11 cellular contexts compared by ENCODE assay signal in the genomic region with DNA sequence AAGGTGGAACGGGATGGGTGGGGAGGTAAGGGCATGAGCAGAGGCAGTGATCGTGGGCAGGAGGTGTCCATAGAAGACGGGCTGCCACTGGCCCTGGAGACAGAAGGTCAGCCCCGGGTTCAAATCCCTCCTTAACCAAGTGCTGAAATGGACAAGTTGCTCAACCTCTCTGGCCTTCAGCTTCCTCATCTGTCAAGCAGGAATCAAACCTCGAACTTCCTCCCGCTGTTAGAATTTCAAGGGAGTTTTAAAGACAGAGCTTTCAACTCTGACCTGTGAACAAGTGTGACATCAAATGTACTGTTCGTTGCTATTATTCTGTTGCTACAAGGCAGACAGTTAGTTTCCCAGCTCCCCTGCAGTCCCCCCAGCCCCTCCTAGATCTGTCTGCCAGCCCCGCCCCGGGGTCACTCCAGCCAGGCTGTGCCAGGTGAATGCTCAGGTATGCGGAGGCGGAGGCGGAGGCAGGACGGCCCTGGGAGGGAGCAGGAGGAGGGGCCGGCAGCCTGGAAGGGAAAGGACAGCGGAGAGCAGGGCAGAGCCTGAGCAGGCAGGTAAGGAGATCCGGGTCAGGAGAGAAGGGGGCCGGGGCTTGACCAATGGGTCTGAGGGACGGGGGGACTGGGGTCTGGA.
DNase-seq lines count a peak whose midpoint lies in the region; ATAC-seq and TF ChIP-seq lines count a peak whose summit lies in the region.
"Had no signal": no experiment of that assay in that cellular context is flagged by ENCODE, and none has a peak within 500 bp of the region (broad histone marks: within the 10 kb centered on the region; RNA-seq: fewer than 3 reads in every experiment).

Gene EPS8L1, plus strand, starts transcription at position 504 of the 633 bp plus-strand sequence. CDS start 576 bp downstream, outside the sequence.

- POLR2A ChIA-PET in RWPE1 (lab: Yijun Ruan, JAX; ENCODE audit: low non-redundant PET) = no interaction called here

- H2AFZ ChIP-seq in parathyroid adenoma = peak within 1 kb of the TSS; percentile 71

- TF ChIP-seq CTCF in HL-60 (IDR thresholded peaks at IDR 0.05; ENCODE audit: insufficient read depth, low read length) (no peak), RWPE1 (conservative IDR thresholded peaks at IDR 0.05; ENCODE audit: low read depth) (no peak), parathyroid adenoma (IDR thresholded peaks at IDR 0.05) (no peak)

- no peaks in the 10 kb centered on the region for H3K36me3 ChIP-seq in iPS-20b (ENCODE audit: insufficient read depth, low read depth, low read length)
- H3K36me3 ChIP-seq in parathyroid adenoma (ENCODE audit: control insufficient read depth, insufficient read depth, low read length) = no peaks in the 10 kb centered on the region
- H3K36me3 ChIP-seq: cardiac muscle cell had no signal

- H3K9me3 ChIP-seq in iPS-20b (ENCODE audit: insufficient read depth, low read depth, low read length) = no peaks in the 10 kb centered on the region
- no peaks in the 10 kb centered on the region for H3K9me3 ChIP-seq in parathyroid adenoma (ENCODE audit: control insufficient read depth, low read length)

- ATAC-seq in HG02588 (IDR thresholded peaks at IDR 0.05; ENCODE audit: unreplicated experiment) = no peak
- no peak for ATAC-seq in GM18907 (IDR thresholded peaks at IDR 0.05; ENCODE audit: unreplicated experiment)

- H3K4me1 ChIP-seq in iPS-20b (ENCODE audit: insufficient read depth, low read length) (peaks cover 9% of the 10 kb centered on the region; the same call in 1 of the 2 replicates), parathyroid adenoma (peaks cover 7% of the 10 kb centered on the region)

- H3K4me2 ChIP-seq in parathyroid adenoma (ENCODE audit: low read length) = peak within 1 kb of the TSS; percentile 72

- H3K79me2 ChIP-seq in parathyroid adenoma = peaks cover 2% of the 10 kb centered on the region

- H3K27me3 ChIP-seq in HL-60 (ENCODE audit: insufficient read depth, poor library complexity, severe bottlenecking) (peaks cover 4% of the 10 kb centered on the region), iPS-20b (ENCODE audit: insufficient read depth, low read length) (peaks cover 72% of the 10 kb centered on the region), parathyroid adenoma (ENCODE audit: control insufficient read depth, insufficient read depth, low read length) (no peaks in the 10 kb centered on the region)

- H3K27ac ChIP-seq in HL-60 (replicated peaks) = no peak within 1 kb of the TSS; the same call in 1 of the 2 replicates
- no peak within 1 kb of the TSS for H3K27ac ChIP-seq in RWPE1
- no peak within 1 kb of the TSS for H3K27ac ChIP-seq in iPS-20b (ENCODE audit: low read length)
- H3K27ac ChIP-seq in parathyroid adenoma = peak within 1 kb of the TSS; percentile 48
- H3K27ac ChIP-seq: cardiac muscle cell had no signal

- DNase-seq in HL-60 (ENCODE audit: low read depth in 1 of 2, low spot score in 1 of 2) = peak; percentile 68 to 71
- peak; percentile 60 for DNase-seq in RWPE1 (ENCODE audit: low spot score)
- DNase-seq in DMS79 treated with DMSO at 0.1 percent for 48 hours (lab: John Stamatoyannopoulos, UW) = no peak
- DNase-seq in hippocampal formation (lab: John Stamatoyannopoulos, UW) = no peak
- DNase-seq: NCI-H2171 treated with DMSO at 0.1 percent for 48 hours, SW 1271 had no signal

- no peak within 1 kb of the TSS for H3K4me3 ChIP-seq in HL-60 (replicated peaks; ENCODE audit: insufficient read depth, low read length)
- H3K4me3 ChIP-seq in iPS-20b (ENCODE audit: low read length) = peak within 1 kb of the TSS; percentile 52; the same call in 1 of the 2 replicates
- H3K4me3 ChIP-seq in parathyroid adenoma (ENCODE audit: low read depth, low read length) = peak within 1 kb of the TSS; percentile 41
- H3K4me3 ChIP-seq: cardiac muscle cell had no signal

- peak within 1 kb of the TSS; percentile 8; the same call in 1 of the 2 replicates for H3K9ac ChIP-seq in iPS-20b (ENCODE audit: low read depth, low read length)
- H3K9ac ChIP-seq in parathyroid adenoma = peak within 1 kb of the TSS; percentile 13

- CTCF ChIA-PET in RWPE1 (lab: Yijun Ruan, JAX) = interaction anchor here (0.7 to 1.9 kb wide), 2 partner anchors 13 to 374 kb away, joined by 4 to 5 read pairs; no protein-coding TSS in a partner anchor

Comparison
In these comparisons a context has a peak if more than half of its experiments do, and no peak if none do; other contexts are left out.
1. DNase-seq: peak in HL-60 (2 of 2) and RWPE1 (single experiment); none in DMS79 treated with DMSO at 0.1 percent for 48 hours (single experiment) and hippocampal formation (0 of 2).